21 cellular contexts compared by ENCODE assay signal in genomic region chr13:53005631-53006030, GRCh38. TPM values are rescaled to one million over a fixed set of nuclear protein-coding genes. Genes with fewer than 3 reads are reported as not detected.
DNase-seq lines count a peak whose midpoint lies in the region; ATAC-seq, FAIRE-seq and TF ChIP-seq lines count a peak whose summit lies in the region.
"Had no signal": no experiment of that assay in that cellular context is flagged by ENCODE, and none has a peak within 500 bp of the region (broad histone marks: within the 10 kb centered on the region; RNA-seq: fewer than 3 reads in every experiment).

No MANE protein-coding gene starts in this region.

- H3K4me1 ChIP-seq in H1 (replicated peaks in 1 of 4; ENCODE audit: control insufficient read depth in 3 of 4, insufficient read depth in 4 of 4, low read length in 3 of 4) (no peaks in the 10 kb centered on the region), right atrium auricular region (no peaks in the 10 kb centered on the region)
- H3K4me1 ChIP-seq: SJSA1 had no signal

- no peaks in the 10 kb centered on the region for H4K20me1 ChIP-seq in H1 (replicated peaks in 1 of 2; ENCODE audit: control insufficient read depth in 1 of 2, insufficient read depth in 2 of 2, low read length in 2 of 2)

- TF ChIP-seq CTCF in D721Med (IDR thresholded peaks at IDR 0.05; ENCODE audit: insufficient read depth, missing control alignments): no peak
- no peak for TF ChIP-seq CTCF in H1 (IDR thresholded peaks at IDR 0.05; ENCODE audit: control extremely low read depth in 1 of 3, insufficient read depth in 1 of 3, low read depth in 1 of 3, low read length in 3 of 3)
- no peak for TF ChIP-seq CTCF in right atrium auricular region (IDR thresholded peaks at IDR 0.05)

- no peak overlapping the region for H2BK120ac ChIP-seq in H1 (replicated peaks; ENCODE audit: low read depth, low read length)

- TF ChIP-seq EP300 in H1 (IDR thresholded peaks at IDR 0.05; ENCODE audit: borderline replicate concordance in 1 of 2, low read depth in 2 of 2, low read length in 2 of 2): no peak

- DNase-seq in D721Med (ENCODE audit: insufficient read length, low spot score): peak; percentile 73
- peak; percentile 57 for DNase-seq in NCI-H2107 (lab: John Stamatoyannopoulos, UW)
- peak; percentile 96 to 98 for DNase-seq in NCI-H524 (lab: John Stamatoyannopoulos, UW)
- DNase-seq in H1 (ENCODE audit: low read depth in 1 of 2, low spot score in 2 of 2): no peak
- DNase-seq in right atrium auricular region (ENCODE audit: low spot score): no peak
- DNase-seq in NCI-H2227 treated with DMSO at 0.1 percent for 48 hours (lab: John Stamatoyannopoulos, UW): no peak
- DNase-seq: MG63; NCI-H1105; NCI-H1694 treated with DMSO at 0.1 percent for 48 hours; NCI-H446 treated with DMSO at 0.1 percent for 48 hours; NK-92 treated with Interleukin-12 subunit alpha and Interleukin-12 subunit beta, amount 100 ng/mL, for 24 hours; OCI-M1; RPMI8226; T-cell had no signal

- POLR2A ChIA-PET in H1 (lab: Charles Lee; ENCODE audit: partially characterized antibody): no interaction called here

- H3K9ac ChIP-seq in H1 (replicated peaks in 1 of 4; ENCODE audit: extremely low read depth in 1 of 4, low read depth in 3 of 4, low read length in 3 of 4): no peak overlapping the region
- H3K9ac ChIP-seq: BLaER1 treated with 17β-estradiol and CSF1 and Interleukin-3, amounts not matched to agents 10 nM and 100 nM; KMS-11 had no signal

- H3K23me2 ChIP-seq in H1 (ENCODE audit: low read depth, low read length): no peaks in the 10 kb centered on the region

- H3K79me1 ChIP-seq in H1 (ENCODE audit: low read depth, low read length): no peaks in the 10 kb centered on the region

- H3K27ac ChIP-seq in H1 (ENCODE audit: low read depth, low read length) (no peak overlapping the region), right atrium auricular region (no peak overlapping the region)
- H3K27ac ChIP-seq: BLaER1 treated with 17β-estradiol and CSF1 and Interleukin-3, amounts not matched to agents 10 nM and 100 nM; KMS-11; SJSA1 had no signal

- WGBS in H1 (ENCODE audit: extremely low coverage in 1 of 2, insufficient coverage in 1 of 2, insufficient read length in 1 of 2, insufficient replicate concordance in 2 of 2, low coverage in 1 of 2, low lambda C conversion rate in 2 of 2, missing lambda C conversion rate in 1 of 2), 2 experiments: 90% methylated on average over 12 of the region's 12 CpGs; no CpG with 5 or more reads in 1 of the 2 experiments

- H3K36me3 ChIP-seq in H1 (ENCODE audit: control insufficient read depth in 2 of 4, insufficient read depth in 4 of 4, low read length in 3 of 4) (no peaks in the 10 kb centered on the region), right atrium auricular region (no peaks in the 10 kb centered on the region)
- H3K36me3 ChIP-seq: BLaER1 treated with 17β-estradiol and CSF1 and Interleukin-3, amounts not matched to agents 10 nM and 100 nM; MG63; SJSA1 had no signal

- no peak overlapping the region for H3K56ac ChIP-seq in H1 (replicated peaks; ENCODE audit: insufficient read length, low read depth, low read length)

- FAIRE-seq in D721Med (lab: Jason Lieb, UNC) (peak; percentile 95), H1 (lab: Jason Lieb, UNC) (no peak)
- FAIRE-seq: H54 had no signal

- 0 out of 2 replicates have a peak overlapping the region, but pooled peaks have one; percentile 69 for H4K8ac ChIP-seq in H1 (ENCODE audit: extremely low read depth, insufficient read depth, low read length)

- H3K23ac ChIP-seq in H1 (ENCODE audit: insufficient read length): no peak overlapping the region

- no peak overlapping the region for H3K18ac ChIP-seq in H1 (ENCODE audit: extremely low read depth, low read length)

- no peak overlapping the region for H2BK5ac ChIP-seq in H1 (ENCODE audit: low read depth, low read length)

- TF ChIP-seq POLR2A in H1 (IDR thresholded peaks at IDR 0.05; ENCODE audit: control extremely low read depth in 1 of 2, low read depth in 2 of 2, low read length in 2 of 2): no peak

- H4K5ac ChIP-seq in H1 (ENCODE audit: insufficient read length, low read depth, low read length): no peak overlapping the region

- no peak overlapping the region for H3K4me2 ChIP-seq in H1 (ENCODE audit: insufficient read depth in 1 of 2, low read depth in 2 of 2, low read length in 2 of 2)
- H3K4me2 ChIP-seq: BLaER1 treated with 17β-estradiol and CSF1 and Interleukin-3, amounts not matched to agents 10 nM and 100 nM; KMS-11 had no signal

- no peak overlapping the region for H4K91ac ChIP-seq in H1 (replicated peaks; ENCODE audit: insufficient read length, low read length)

- no peaks in the 10 kb centered on the region for H3K27me3 ChIP-seq in H1 (replicated peaks in 1 of 4; ENCODE audit: control insufficient read depth in 3 of 4, extremely low read depth in 1 of 4, insufficient read depth in 3 of 4, low read length in 3 of 4)
- H3K27me3 ChIP-seq in right atrium auricular region: no peaks in the 10 kb centered on the region
- H3K27me3 ChIP-seq: BLaER1 treated with 17β-estradiol and CSF1 and Interleukin-3, amounts not matched to agents 10 nM and 100 nM; SJSA1 had no signal

- H3K9me3 ChIP-seq in H1 (ENCODE audit: insufficient read depth in 2 of 2, low read depth in 1 of 2, low read length in 1 of 2): no peaks in the 10 kb centered on the region
- H3K9me3 ChIP-seq in right atrium auricular region: no peaks in the 10 kb centered on the region
- H3K9me3 ChIP-seq: MG63, SJSA1 had no signal

- H2BK15ac ChIP-seq in H1 (ENCODE audit: low read length): no peak overlapping the region

- H3K79me2 ChIP-seq in H1 (ENCODE audit: control insufficient read depth in 1 of 2, insufficient read depth in 2 of 2, low read length in 2 of 2): no peaks in the 10 kb centered on the region

- H3K4me3 ChIP-seq in H1 (ENCODE audit: extremely low read depth in 1 of 4, insufficient read depth in 2 of 4, low read depth in 3 of 4, low read length in 4 of 4): no peak overlapping the region
- H3K4me3 ChIP-seq in right atrium auricular region: no peak overlapping the region
- H3K4me3 ChIP-seq: BLaER1 treated with 17β-estradiol and CSF1 and Interleukin-3, amounts not matched to agents 10 nM and 100 nM; MG63; SJSA1 had no signal

- H3K14ac ChIP-seq in H1 (ENCODE audit: insufficient read length): no peak overlapping the region

- no peak overlapping the region for H3K4ac ChIP-seq in H1 (replicated peaks; ENCODE audit: insufficient read length, low read depth, low read length)

- CTCF ChIA-PET in H1 (lab: Charles Lee; ENCODE audit: partially characterized antibody): interaction anchor here (1.1 to 3.2 kb wide), 6 partner anchors 11 to 159 kb away, joined by 3 to 18 read pairs (median 8); no protein-coding TSS in a partner anchor

- no peak overlapping the region for H2BK20ac ChIP-seq in H1 (ENCODE audit: low read length)

- ATAC-seq in GM21381 (IDR thresholded peaks at IDR 0.05; ENCODE audit: unreplicated experiment) (no peak), HG03342 (IDR thresholded peaks at IDR 0.05; ENCODE audit: unreplicated experiment) (no peak)
- ATAC-seq: T-cell had no signal

- H2BK12ac ChIP-seq in H1 (ENCODE audit: low read depth, low read length): no peak overlapping the region

- no peak for TF ChIP-seq RAD21 in H1 (IDR thresholded peaks at IDR 0.05 in 1 of 2, conservative IDR thresholded peaks at IDR 0.05 in 1 of 2; ENCODE audit: low read depth in 2 of 2, low read length in 2 of 2)

- no peak overlapping the region for H2AK5ac ChIP-seq in H1 (ENCODE audit: low read depth, low read length)

- peak overlapping the region; percentile 66; the same call in 1 of the 2 replicates for H2AFZ ChIP-seq in H1 (ENCODE audit: low read length)

TF ChIP-seq in H1, 55 proteins besides CTCF, POLR2A, EP300 and RAD21:
- TF ChIP-seq SIRT6 (IDR thresholded peaks at IDR 0.05; ENCODE audit: low read length) (no peak), JUND (IDR thresholded peaks at IDR 0.05; ENCODE audit: low read length) (no peak), SRF (IDR thresholded peaks at IDR 0.05; ENCODE audit: low read depth, low read length) (no peak), RXRA (IDR thresholded peaks at IDR 0.05; ENCODE audit: insufficient read depth, low read depth, low read length) (no peak), CTBP2 (IDR thresholded peaks at IDR 0.05; ENCODE audit: borderline replicate concordance, insufficient read depth, insufficient read length, low read length) (no peak), POLR2AphosphoS5 (IDR thresholded peaks at IDR 0.05; ENCODE audit: low read depth, low read length) (no peak), GTF2F1 (IDR thresholded peaks at IDR 0.05; ENCODE audit: borderline replicate concordance, low read depth, low read length) (no peak), BACH1 (IDR thresholded peaks at IDR 0.05; ENCODE audit: low read length) (no peak), TAF1 (IDR thresholded peaks at IDR 0.05; ENCODE audit: low read depth, low read length) (no peak), SP4 (IDR thresholded peaks at IDR 0.05; ENCODE audit: low read length) (no peak), CREB1 (IDR thresholded peaks at IDR 0.05) (no peak), GABPA (IDR thresholded peaks at IDR 0.05; ENCODE audit: borderline replicate concordance, insufficient read depth, low read length) (no peak)
- TF ChIP-seq, protein P1, sequence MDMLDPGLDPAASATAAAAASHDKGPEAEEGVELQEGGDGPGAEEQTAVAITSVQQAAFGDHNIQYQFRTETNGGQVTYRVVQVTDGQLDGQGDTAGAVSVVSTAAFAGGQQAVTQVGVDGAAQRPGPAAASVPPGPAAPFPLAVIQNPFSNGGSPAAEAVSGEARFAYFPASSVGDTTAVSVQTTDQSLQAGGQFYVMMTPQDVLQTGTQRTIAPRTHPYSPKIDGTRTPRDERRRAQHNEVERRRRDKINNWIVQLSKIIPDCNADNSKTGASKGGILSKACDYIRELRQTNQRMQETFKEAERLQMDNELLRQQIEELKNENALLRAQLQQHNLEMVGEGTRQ (IDR thresholded peaks at IDR 0.05; ENCODE audit: low read length): no peak
- TF ChIP-seq, protein P2, sequence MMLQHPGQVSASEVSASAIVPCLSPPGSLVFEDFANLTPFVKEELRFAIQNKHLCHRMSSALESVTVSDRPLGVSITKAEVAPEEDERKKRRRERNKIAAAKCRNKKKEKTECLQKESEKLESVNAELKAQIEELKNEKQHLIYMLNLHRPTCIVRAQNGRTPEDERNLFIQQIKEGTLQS (IDR thresholded peaks at IDR 0.05; ENCODE audit: insufficient read depth, low read depth, low read length): no peak

RNA-seq across cellular contexts. Expression of gene OLFM4, which starts 23.0 kb away (rescaled TPM):
- total RNA-seq in H1 (2021; fragmentation: NEBNext Ultra II Directional; extraction: Animal tissue kit (Norgen Biotek cat#: 25700)): not detected in 2 replicates
- not detected in 2 replicates for polyA plus RNA-seq in H1 (2011; rRNA removed)
- not detected for polyA plus RNA-seq in H1 (2011; cell fraction: cytosol; rRNA removed)
- not detected for polyA plus RNA-seq in H1 (2011; cell fraction: nucleus; rRNA removed)
- polyA plus RNA-seq in H1 (2012, experiment 1 of 2): not detected in 4 replicates
- polyA plus RNA-seq in H1 (2012, experiment 2 of 2): not detected
- not detected for polyA plus RNA-seq in H1 (2013, experiment 1 of 2)
- 0.02 TPM for polyA plus RNA-seq in H1 (2013, experiment 2 of 2)
- not detected in 2 replicates for polyA minus RNA-seq in H1 (2011; rRNA and poly(A)+ RNA removed)
- not detected for polyA minus RNA-seq in H1 (2011; cell fraction: cytosol; rRNA and poly(A)+ RNA removed)
- not detected for polyA minus RNA-seq in H1 (2011; cell fraction: nucleus; rRNA and poly(A)+ RNA removed)
- total RNA-seq in right atrium auricular region: under 1 TPM in 1 of 2 donors, not detected in 1; 0.37 TPM
- total RNA-seq: A172, SJSA1 had no signal

Comparison
In these comparisons a context has a peak if more than half of its experiments do, and no peak if none do; other contexts are left out.
1. DNase-seq: peak in D721Med (single experiment), NCI-H2107 (single experiment) and NCI-H524 (2 of 2); none in H1 (0 of 2), right atrium auricular region (single experiment) and NCI-H2227 treated with DMSO at 0.1 percent for 48 hours (single experiment).